26 cellular contexts compared by ENCODE assay signal in the genomic region with DNA sequence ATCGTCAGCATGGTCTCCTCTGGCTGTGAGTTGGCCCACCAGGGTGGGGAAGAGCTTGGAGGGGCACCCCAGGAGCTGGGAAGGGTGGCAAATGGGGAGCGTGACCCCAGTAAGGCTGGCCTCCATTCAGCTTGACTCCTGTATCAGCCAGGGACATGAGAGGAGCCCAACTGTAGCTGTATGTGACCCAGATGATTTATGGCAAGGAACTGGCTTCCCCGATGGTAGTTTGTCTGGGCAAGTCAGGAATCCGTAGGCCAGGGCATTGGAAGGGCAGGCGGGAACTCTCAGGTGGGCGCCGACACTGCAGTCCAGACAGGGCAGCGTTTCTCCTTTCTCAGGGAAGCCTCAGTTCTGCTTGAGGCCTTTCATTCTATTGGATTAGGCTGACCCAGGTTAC. TPM values are rescaled to one million over a fixed set of nuclear protein-coding genes. Genes with fewer than 3 reads are reported as not detected.
DNase-seq lines count a peak whose midpoint lies in the region; ATAC-seq, FAIRE-seq and TF ChIP-seq lines count a peak whose summit lies in the region.
"Had no signal": no experiment of that assay in that cellular context is flagged by ENCODE, and none has a peak within 500 bp of the region (broad histone marks: within the 10 kb centered on the region; RNA-seq: fewer than 3 reads in every experiment).

No MANE protein-coding gene starts in this region.

- H3K18ac ChIP-seq in IMR-90 (ENCODE audit: low read depth, low read length) = no peak overlapping the region

- no peaks in the 10 kb centered on the region for H3K9me3 ChIP-seq in BLaER1
- H3K9me3 ChIP-seq in IMR-90 (ENCODE audit: control insufficient read depth, insufficient read depth, low read length) = no peaks in the 10 kb centered on the region
- no peaks in the 10 kb centered on the region for H3K9me3 ChIP-seq in SU-DHL-6 (ENCODE audit: insufficient read depth, low read length)
- H3K9me3 ChIP-seq in kidney (ENCODE audit: control insufficient read depth in 1 of 2, low read length in 2 of 2) = no peaks in the 10 kb centered on the region
- H3K9me3 ChIP-seq: HAP-1 had no signal

- H3K4me2 ChIP-seq in BLaER1 (peak overlapping the region; percentile 76; the same call in 1 of the 2 replicates), IMR-90 (ENCODE audit: low read depth, low read length) (no peak overlapping the region), SU-DHL-6 (ENCODE audit: low read depth, low read length, poor library complexity, severe bottlenecking) (peak overlapping the region; percentile 14)

- H3K56ac ChIP-seq in IMR-90 (ENCODE audit: extremely low read depth, insufficient read depth, low read length) = no peak overlapping the region

- no peak overlapping the region for H3K4ac ChIP-seq in IMR-90 (ENCODE audit: low read depth, low read length)

- dilution Hi-C loops in IMR-90 (cut with HindIII; ENCODE audit: low sequenced_read_pairs, unreplicated experiment) = no loop called here

- H2BK5ac ChIP-seq in IMR-90 (ENCODE audit: low read depth, low read length, poor library complexity, severe bottlenecking) = no peak overlapping the region

- H2BK20ac ChIP-seq in IMR-90 (ENCODE audit: low read depth, low read length) = no peak overlapping the region

- POLR2A ChIA-PET in IMR-90 (lab: Charles Lee; ENCODE audit: unreplicated experiment) = no interaction called here

- peaks cover 0 to 2% of the 10 kb centered on the region in 2 experiments; a peak in 1 of 4 replicates for H3K79me1 ChIP-seq in IMR-90 (ENCODE audit: low read depth in 1 of 2, low read length in 2 of 2)

- H2BK120ac ChIP-seq in IMR-90 (ENCODE audit: low read depth, low read length) = no peak overlapping the region

- CTCF ChIA-PET in IMR-90 (lab: Yijun Ruan, JAX) = no interaction called here

- BruUV-seq in IMR-90 (replicated peaks; lab: Mats Ljungman, UMichigan) = no TSS peak

- intact Hi-C loops in IMR-90 (cut with micrococcal nuclease) = no loop called here
- intact Hi-C loops in kidney (cut with DNase I) = no loop called here

- no peak overlapping the region for H4K8ac ChIP-seq in IMR-90 (ENCODE audit: low read depth in 2 of 2, low read length in 2 of 2)

- H4K5ac ChIP-seq in IMR-90 (ENCODE audit: low read depth, low read length) = no peak overlapping the region

- no peak overlapping the region for H3K23ac ChIP-seq in IMR-90 (ENCODE audit: low read depth, low read length)

- no peaks in the 10 kb centered on the region for H3K79me2 ChIP-seq in SU-DHL-6 (ENCODE audit: insufficient read depth, low read length)

- no peak for FAIRE-seq in kidney (lab: Jason Lieb, UNC)
- FAIRE-seq: GM12892, GM18507 had no signal

- H4K91ac ChIP-seq in IMR-90 (ENCODE audit: insufficient read depth, low read depth, low read length) = no peak overlapping the region

- no peaks in the 10 kb centered on the region for H3K27me3 ChIP-seq in BLaER1
- peaks cover 33% of the 10 kb centered on the region for H3K27me3 ChIP-seq in IMR-90 (ENCODE audit: control insufficient read depth, insufficient read depth, low read length)
- no peaks in the 10 kb centered on the region for H3K27me3 ChIP-seq in SU-DHL-6 (ENCODE audit: low read length)

- in situ Hi-C loops in IMR-90 (cut with MboI; ENCODE audit: low sequenced_read_pairs) = no loop called here

- H3K27ac ChIP-seq in BLaER1 (no peak overlapping the region), IMR-90 (ENCODE audit: insufficient read depth, low read length) (no peak overlapping the region), SU-DHL-6 (ENCODE audit: low read depth, low read length) (no peak overlapping the region), kidney (ENCODE audit: low read depth in 2 of 2, low read length in 2 of 2) (no peak overlapping the region)
- H3K27ac ChIP-seq: GM23248, HL-60 had no signal

- no peak overlapping the region for H2BK15ac ChIP-seq in IMR-90 (ENCODE audit: low read depth, low read length)

- ATAC-seq in IMR-90 (ENCODE audit: low read depth) (no peak), HG03565 (IDR thresholded peaks at IDR 0.05; ENCODE audit: unreplicated experiment) (no peak)

- H3K36me3 ChIP-seq in BLaER1 (no peaks in the 10 kb centered on the region), IMR-90 (ENCODE audit: control insufficient read depth, insufficient read depth, low read length) (no peaks in the 10 kb centered on the region), SU-DHL-6 (ENCODE audit: low read length) (no peaks in the 10 kb centered on the region), kidney (ENCODE audit: control insufficient read depth in 1 of 2, insufficient read depth in 2 of 2, low read length in 2 of 2) (peaks cover 2 to 4% of the 10 kb centered on the region in 2 donors)
- H3K36me3 ChIP-seq: HAP-1 had no signal

- TF ChIP-seq CTCF in IMR-90 (conservative IDR thresholded peaks at IDR 0.05; ENCODE audit: low read depth, low read length) = no peak
- no peak for TF ChIP-seq CTCF in SU-DHL-6 (IDR thresholded peaks at IDR 0.05; ENCODE audit: insufficient read depth, low read length, poor library complexity, severe bottlenecking)
- no peak for TF ChIP-seq CTCF in kidney (IDR thresholded peaks at IDR 0.05; ENCODE audit: borderline replicate concordance, extremely low read depth, insufficient read depth)

- no peaks in the 10 kb centered on the region for H3K9me2 ChIP-seq in SU-DHL-6 (replicated peaks; ENCODE audit: insufficient read depth, low read length)

- TF ChIP-seq POLR2A in IMR-90 (IDR thresholded peaks at IDR 0.05; ENCODE audit: low read depth, low read length) = no peak

- DNase-seq in IMR-90 (no peak), kidney (no peak), amygdala (lab: John Stamatoyannopoulos, UW) (no peak), anterior cingulate cortex (lab: John Stamatoyannopoulos, UW) (no peak)
- DNase-seq in activated CD4-positive, alpha-beta T cell treated with anti-CD3 and anti-CD28 coated beads for 48 hours = no peak
- DNase-seq: 8988T; C1 segment of cervical spinal cord; CD4-positive, CD25-positive, alpha-beta regulatory T cell; CD8-positive, alpha-beta memory T cell; COR-L47; DMS 273 treated with DMSO at 0.1 percent for 48 hours; DMS53; DND-41; GDM1; GM23248 had no signal

- WGBS in IMR-90 (ENCODE audit: extremely low coverage in 2 of 2, insufficient read length in 1 of 2), 2 experiments = 76% methylated on average over 6 of the region's 8 CpGs; no CpG with 5 or more reads in 1 of the 2 experiments

- H3K9ac ChIP-seq in BLaER1 (no peak overlapping the region), IMR-90 (ENCODE audit: low read depth, low read length) (no peak overlapping the region), SU-DHL-6 (ENCODE audit: low read length) (no peak overlapping the region), kidney (ENCODE audit: low read length in 2 of 2) (peak overlapping the region in 1 of 2 donors; percentile 19)
- H3K9ac ChIP-seq: GM23248 had no signal

- H2AFZ ChIP-seq in IMR-90 (replicated peaks; ENCODE audit: low read length, poor library complexity) (peak overlapping the region; percentile 42), SU-DHL-6 (ENCODE audit: low read depth, low read length, severe bottlenecking) (no peak overlapping the region)
- H2AFZ ChIP-seq: GM23248 had no signal

- H3K14ac ChIP-seq in IMR-90 (replicated peaks; ENCODE audit: low read depth, low read length) = no peak overlapping the region

- H2AK9ac ChIP-seq in IMR-90 (replicated peaks; ENCODE audit: low read depth, low read length, poor library complexity) = no peak overlapping the region

- peaks cover 84% of the 10 kb centered on the region for H3K4me1 ChIP-seq in BLaER1
- peaks cover 16% of the 10 kb centered on the region for H3K4me1 ChIP-seq in IMR-90 (ENCODE audit: control insufficient read depth, insufficient read depth, low read length)
- peaks cover 0 to 18% of the 10 kb centered on the region in 2 donors for H3K4me1 ChIP-seq in kidney (ENCODE audit: control insufficient read depth in 1 of 2, insufficient read depth in 1 of 2, low read depth in 1 of 2, low read length in 2 of 2)
- H3K4me1 ChIP-seq: HAP-1 had no signal

- no peaks in the 10 kb centered on the region for H4K20me1 ChIP-seq in BLaER1
- H4K20me1 ChIP-seq in IMR-90 (ENCODE audit: insufficient read depth, low read length) = peaks cover 19% of the 10 kb centered on the region
- H4K20me1 ChIP-seq in SU-DHL-6 (ENCODE audit: low read depth, low read length) = no peaks in the 10 kb centered on the region

- no peak overlapping the region for H2AK5ac ChIP-seq in IMR-90 (ENCODE audit: low read depth, low read length)

- H3K4me3 ChIP-seq in BLaER1 (no peak overlapping the region), IMR-90 (ENCODE audit: insufficient read depth, low read depth, low read length) (no peak overlapping the region), SU-DHL-6 (ENCODE audit: insufficient read depth, low read length, poor library complexity, severe bottlenecking) (no peak overlapping the region), kidney (ENCODE audit: low read length in 2 of 2) (peak overlapping the region; percentile 56 to 70)
- H3K4me3 ChIP-seq: GM23248, HAP-1 had no signal

- no peak for TF ChIP-seq RAD21 in IMR-90 (IDR thresholded peaks at IDR 0.05; ENCODE audit: low read length)

- H3K9me1 ChIP-seq in IMR-90 (ENCODE audit: insufficient read depth, low read length) = peaks cover 13% of the 10 kb centered on the region

- H3F3A ChIP-seq in SU-DHL-6 (ENCODE audit: insufficient read depth) = 0 out of 2 replicates have a peak, but pooled peaks cover 3% of the 10 kb centered on the region

RNA-seq across cellular contexts. Expression of a gene that starts 2.3 kb away (rescaled TPM):
- total RNA-seq in IMR-90 (2012; rRNA removed) = not detected in 2 replicates
- not detected in 2 replicates for polyA plus RNA-seq in IMR-90 (2012; rRNA removed)
- 0.01 TPM in 1 of 2 replicates, not detected in the other for polyA plus RNA-seq in IMR-90 (2012; cell fraction: cytosol; rRNA removed)
- 0.02 and 0.05 TPM in 2 replicates for polyA plus RNA-seq in IMR-90 (2012; cell fraction: nucleus; rRNA removed; ENCODE audit: low replicate concordance)
- 0.91 TPM for total RNA-seq in kidney
- 211 TPM for polyA plus RNA-seq in kidney (ENCODE audit: insufficient read depth, low read depth, low replicate concordance)
- total RNA-seq: A673, GM23248, H4 had no signal
- polyA plus RNA-seq: AG04450; CD4-positive, CD25-positive, alpha-beta regulatory T cell; GM23248 had no signal

RNA-seq across cellular contexts. Expression of a gene that starts 13.9 kb away (rescaled TPM):
- total RNA-seq in IMR-90 (2012; rRNA removed) = not detected in 2 replicates
- not detected in 2 replicates for polyA plus RNA-seq in IMR-90 (2012; rRNA removed)
- polyA plus RNA-seq in IMR-90 (2012; cell fraction: cytosol; rRNA removed) = not detected in 2 replicates
- polyA plus RNA-seq in IMR-90 (2012; cell fraction: nucleus; rRNA removed; ENCODE audit: low replicate concordance) = not detected in 2 replicates
- total RNA-seq in kidney = not detected
- not detected for polyA plus RNA-seq in kidney (ENCODE audit: insufficient read depth, low read depth, low replicate concordance)
- total RNA-seq: A673; CD4-positive, CD25-positive, alpha-beta regulatory T cell; CD8-positive, alpha-beta memory T cell; GM23248; H4; HT1080 had no signal
- polyA plus RNA-seq: AG04450; CD4-positive, CD25-positive, alpha-beta regulatory T cell; CD8-positive, alpha-beta memory T cell; GM23248 had no signal

RNA-seq across cellular contexts. Expression of a gene that starts 22.8 kb away (rescaled TPM):
- total RNA-seq in IMR-90 (2012; rRNA removed) = 0.36 and 0.56 TPM in 2 replicates
- polyA plus RNA-seq in IMR-90 (2012; rRNA removed) = 1.2 and 1.4 TPM in 2 replicates
- polyA plus RNA-seq in IMR-90 (2012; cell fraction: cytosol; rRNA removed) = 1.2 and 1.5 TPM in 2 replicates
- polyA plus RNA-seq in IMR-90 (2012; cell fraction: nucleus; rRNA removed; ENCODE audit: low replicate concordance) = 1.3 and 4.0 TPM in 2 replicates
- total RNA-seq in kidney = 4.2 TPM
- 3.1 TPM for polyA plus RNA-seq in kidney (ENCODE audit: insufficient read depth, low read depth, low replicate concordance)
- total RNA-seq: A673 had no signal

RNA-seq across cellular contexts. Expression of a gene that starts 28.8 kb away (rescaled TPM):
- total RNA-seq in IMR-90 (2012; rRNA removed) (1.1 TPM in 2 replicates), kidney (28.4 TPM)
- polyA plus RNA-seq in IMR-90 (2012; rRNA removed) (6.5 and 7.6 TPM in 2 replicates), kidney (ENCODE audit: insufficient read depth, low read depth, low replicate concordance) (56.3 TPM)
- polyA plus RNA-seq in IMR-90 (2012; cell fraction: cytosol; rRNA removed) = 8.3 and 12.9 TPM in 2 replicates
- polyA plus RNA-seq in IMR-90 (2012; cell fraction: nucleus; rRNA removed; ENCODE audit: low replicate concordance) = 12.4 and 21.2 TPM in 2 replicates

RNA-seq across cellular contexts. Expression of a gene that starts 35.1 kb away (rescaled TPM):
- total RNA-seq in IMR-90 (2012; rRNA removed) = 164 and 303 TPM in 2 replicates
- 251 and 253 TPM in 2 replicates for polyA plus RNA-seq in IMR-90 (2012; rRNA removed)
- 241 and 386 TPM in 2 replicates for polyA plus RNA-seq in IMR-90 (2012; cell fraction: cytosol; rRNA removed)
- polyA plus RNA-seq in IMR-90 (2012; cell fraction: nucleus; rRNA removed; ENCODE audit: low replicate concordance) = 123 and 180 TPM in 2 replicates
- total RNA-seq in kidney = 137 TPM
- 190 TPM for polyA plus RNA-seq in kidney (ENCODE audit: insufficient read depth, low read depth, low replicate concordance)

Comparison
In these comparisons a context has a peak if more than half of its experiments do, and no peak if none do; other contexts are left out.
1. H3K4me3 ChIP-seq: peak in kidney (2 of 2); none in BLaER1 (single experiment), IMR-90 (single experiment) and SU-DHL-6 (single experiment).